Comparison of ENCODE assay signal across 8 cellular contexts in genomic region chr6:139980631-139981030, GRCh38.
A peak's percentile ranks its signal among the peaks of the same experiment; 100 is the strongest.
DNase-seq lines count a peak whose midpoint lies in the region; ATAC-seq and TF ChIP-seq lines count a peak whose summit lies in the region.
"Not testable (repeated sequence)": the region's sequence is repeated elsewhere in the genome, so short reads cannot be mapped to it uniquely, and the experiment has no call there.

No MANE protein-coding gene starts in this region.

- peaks cover 30% of the 10 kb centered on the region for H3K4me1 ChIP-seq in IMR-90 (ENCODE audit: control insufficient read depth, insufficient read depth, low read length)
- H3K4me1 ChIP-seq in trophoblast cell (ENCODE audit: control insufficient read depth in 1 of 2, insufficient read depth in 2 of 2, low read length in 2 of 2) = peaks cover 8 to 21% of the 10 kb centered on the region in 2 experiments
- H3K4me1 ChIP-seq in transverse colon = peaks cover 17 to 46% (median 28%) of the 10 kb centered on the region in 4 donors

- H3K9ac ChIP-seq in IMR-90 (ENCODE audit: low read depth, low read length); trophoblast cell (ENCODE audit: low read length): not testable (repeated sequence)

- H3K27me3 ChIP-seq in IMR-90 (ENCODE audit: control insufficient read depth, insufficient read depth, low read length); trophoblast cell (ENCODE audit: insufficient read depth, low read length); transverse colon: not testable (repeated sequence)

- H3K36me3 ChIP-seq in IMR-90 (ENCODE audit: control insufficient read depth, insufficient read depth, low read length); trophoblast cell (ENCODE audit: control insufficient read depth in 1 of 2, insufficient read depth in 2 of 2, low read length in 2 of 2); transverse colon: not testable (repeated sequence)

- peak overlapping the region; percentile 36 for H4K91ac ChIP-seq in IMR-90 (ENCODE audit: insufficient read depth, low read depth, low read length)
- not testable (repeated sequence) for H4K91ac ChIP-seq in trophoblast cell (ENCODE audit: low read depth, low read length)

- not testable (repeated sequence) for TF ChIP-seq POLR2A in IMR-90 (IDR thresholded peaks at IDR 0.05; ENCODE audit: low read depth, low read length); transverse colon (IDR thresholded peaks at IDR 0.05)

- H3K27ac ChIP-seq in C4-2B (peak overlapping the region; percentile 53), IMR-90 (ENCODE audit: insufficient read depth, low read length) (peak overlapping the region; percentile 10; the same call in 1 of the 2 replicates), trophoblast cell (ENCODE audit: low read depth, low read length) (peak overlapping the region; percentile 98), transverse colon (peak overlapping the region; percentile 24 to 79 (median 72))

- peak overlapping the region; percentile 43 for H2BK120ac ChIP-seq in IMR-90 (ENCODE audit: low read depth, low read length)
- not testable (repeated sequence) for H2BK120ac ChIP-seq in trophoblast cell (ENCODE audit: insufficient read depth, low read length, poor library complexity)

- not testable (repeated sequence) for H3K4me2 ChIP-seq in IMR-90 (ENCODE audit: low read depth, low read length); trophoblast cell (ENCODE audit: low read length)

- H3K56ac ChIP-seq in IMR-90 (ENCODE audit: extremely low read depth, insufficient read depth, low read length) = not testable (repeated sequence)

- not testable (repeated sequence) for H4K20me1 ChIP-seq in IMR-90 (ENCODE audit: insufficient read depth, low read length)

- TF ChIP-seq RAD21 in IMR-90 (IDR thresholded peaks at IDR 0.05; ENCODE audit: low read length) = not testable (repeated sequence)

- BruUV-seq in IMR-90 (replicated peaks; lab: Mats Ljungman, UMichigan) = not testable (repeated sequence)

- not testable (repeated sequence) for TF ChIP-seq CTCF in C4-2B (conservative IDR thresholded peaks at IDR 0.05); IMR-90 (conservative IDR thresholded peaks at IDR 0.05; ENCODE audit: low read depth, low read length); cardiac fibroblast (IDR thresholded peaks at IDR 0.05; ENCODE audit: low read depth, low read length); fibroblast of villous mesenchyme (IDR thresholded peaks at IDR 0.05; ENCODE audit: insufficient read depth, low read depth, low read length); transverse colon (IDR thresholded peaks at IDR 0.05)

- intact Hi-C loops in IMR-90 (cut with micrococcal nuclease) = loop anchor here (2.0 to 5.0 kb wide), 3 partner anchors 70 to 606 kb away; partner anchors contain the start of gene CITED2
- intact Hi-C loops in transverse colon (cut with DNase I; ENCODE audit: low total_unique reads) = not testable (repeated sequence)

- H2BK20ac ChIP-seq in IMR-90 (ENCODE audit: low read depth, low read length) = peak overlapping the region; percentile 20; the same call in 1 of the 2 replicates

- not testable (repeated sequence) for H3K23ac ChIP-seq in IMR-90 (ENCODE audit: low read depth, low read length); trophoblast cell (ENCODE audit: low read length)

- H2BK15ac ChIP-seq in IMR-90 (ENCODE audit: low read depth, low read length) = not testable (repeated sequence)

- dilution Hi-C loops in IMR-90 (cut with HindIII; ENCODE audit: low sequenced_read_pairs, unreplicated experiment) = not testable (repeated sequence)

- POLR2A ChIA-PET in IMR-90 (lab: Charles Lee; ENCODE audit: unreplicated experiment) = interaction anchor here (0.7 to 1.0 kb wide), 2 partner anchors 71 to 606 kb away, joined by 3 to 4 read pairs; partner anchors contain the start of gene CITED2

- H2BK12ac ChIP-seq in trophoblast cell (ENCODE audit: low read length) = not testable (repeated sequence)

- H3K14ac ChIP-seq in IMR-90 (replicated peaks; ENCODE audit: low read depth, low read length) = peak overlapping the region; percentile 1; the same call in 1 of the 2 replicates
- H3K14ac ChIP-seq in trophoblast cell (ENCODE audit: low read length) = not testable (repeated sequence)

- H3K9me1 ChIP-seq in IMR-90 (ENCODE audit: insufficient read depth, low read length) = not testable (repeated sequence)

- not testable (repeated sequence) for H3K79me2 ChIP-seq in trophoblast cell (ENCODE audit: control insufficient read depth, insufficient read depth, low read length, poor library complexity)

- not testable (repeated sequence) for H3K4me3 ChIP-seq in IMR-90 (ENCODE audit: insufficient read depth, low read depth, low read length); cardiac fibroblast (replicated peaks in 1 of 2; ENCODE audit: low read depth in 2 of 2, low read length in 2 of 2); fibroblast of villous mesenchyme (ENCODE audit: low read depth, low read length); trophoblast cell (ENCODE audit: low read depth, low read length); transverse colon

- TF ChIP-seq EP300 in transverse colon (IDR thresholded peaks at IDR 0.05; ENCODE audit: low read depth) = not testable (repeated sequence)

- H4K8ac ChIP-seq in IMR-90 (ENCODE audit: low read depth in 2 of 2, low read length in 2 of 2) = peak overlapping the region; percentile 43 to 61; a peak in 2 of 4 replicates
- not testable (repeated sequence) for H4K8ac ChIP-seq in trophoblast cell (ENCODE audit: low read depth, low read length)

- in situ Hi-C loops in IMR-90 (cut with MboI; ENCODE audit: low sequenced_read_pairs); transverse colon (cut with MboI; ENCODE audit: low pct_ligation_motif_present in 1 of 4, low pct_unique_long_range_greater_than_20kb in 1 of 4, low sequenced_read_pairs in 3 of 4): not testable (repeated sequence)

- H3K18ac ChIP-seq in IMR-90 (ENCODE audit: low read depth, low read length) = peak overlapping the region; percentile 11; the same call in 1 of the 2 replicates
- H3K18ac ChIP-seq in trophoblast cell (ENCODE audit: low read length) = not testable (repeated sequence)

- H3K79me1 ChIP-seq in IMR-90 (ENCODE audit: low read depth in 1 of 2, low read length in 2 of 2) = not testable (repeated sequence)
- peaks cover 28% of the 10 kb centered on the region for H3K79me1 ChIP-seq in trophoblast cell (ENCODE audit: low read length)

- H3K9me3 ChIP-seq in IMR-90 (ENCODE audit: control insufficient read depth, insufficient read depth, low read length); trophoblast cell (ENCODE audit: insufficient read depth, low read depth, low read length); transverse colon: not testable (repeated sequence)

- H4K5ac ChIP-seq in IMR-90 (ENCODE audit: low read depth, low read length) = peak overlapping the region; percentile 10

- WGBS in IMR-90 (ENCODE audit: extremely low coverage in 2 of 2, insufficient read length in 1 of 2), 2 experiments = no CpG with 5 or more reads among the region's 3 CpGs
- no CpG with 5 or more reads among the region's 3 CpGs for WGBS in trophoblast cell (ENCODE audit: extremely low coverage, insufficient coverage, insufficient read length)
- 56 to 65% methylated on average over 2 to 3 of the region's 3 CpGs for WGBS in transverse colon (ENCODE audit: low coverage in 1 of 2), 2 donors

- H3K4ac ChIP-seq in IMR-90 (ENCODE audit: low read depth, low read length) = peak overlapping the region; percentile 9
- H3K4ac ChIP-seq in trophoblast cell (ENCODE audit: low read depth, low read length) = not testable (repeated sequence)

- DNase-seq in IMR-90 = peak; percentile 57
- peak; percentile 86 to 91 for DNase-seq in cardiac fibroblast (ENCODE audit: low read depth in 2 of 2)
- DNase-seq in fibroblast of villous mesenchyme (ENCODE audit: low read depth) = peak; percentile 68
- DNase-seq in kidney tubule cell (ENCODE audit: low spot score) = peak; percentile 95
- DNase-seq in trophoblast cell = peak; percentile 60 to 88
- DNase-seq in transverse colon = not testable (repeated sequence)

- ATAC-seq in IMR-90 (ENCODE audit: low read depth); SK-N-SH treated with all-trans-retinoic acid at 6 μM for 48 hours: not testable (repeated sequence)

- not testable (repeated sequence) for H4K12ac ChIP-seq in trophoblast cell (ENCODE audit: low read depth, low read length)

- H2BK5ac ChIP-seq in IMR-90 (ENCODE audit: low read depth, low read length, poor library complexity, severe bottlenecking) = peak overlapping the region; percentile 52
- H2BK5ac ChIP-seq in trophoblast cell (ENCODE audit: low read depth, low read length, poor library complexity) = not testable (repeated sequence)

- CTCF ChIA-PET in IMR-90 (lab: Yijun Ruan, JAX) = interaction anchor here (0.8 kb wide), 1 partner anchor 196 kb away, joined by 3 read pairs; no protein-coding TSS in a partner anchor

- H2AK5ac ChIP-seq in IMR-90 (ENCODE audit: low read depth, low read length) = peak overlapping the region; percentile 54; the same call in 1 of the 2 replicates
- not testable (repeated sequence) for H2AK5ac ChIP-seq in trophoblast cell (ENCODE audit: low read length)

- not testable (repeated sequence) for H2AK9ac ChIP-seq in IMR-90 (replicated peaks; ENCODE audit: low read depth, low read length, poor library complexity)

- H2AFZ ChIP-seq in IMR-90 (replicated peaks; ENCODE audit: low read length, poor library complexity); trophoblast cell (ENCODE audit: insufficient read depth, low read length, poor library complexity): not testable (repeated sequence)

TF ChIP-seq in IMR-90, 13 proteins besides CTCF, POLR2A, EP300 and RAD21:
- TF ChIP-seq CEBPB (IDR thresholded peaks at IDR 0.05; ENCODE audit: low read depth, low read length) = peak; percentile 82

TF ChIP-seq in SK-N-SH treated with all-trans-retinoic acid at 6 μM for 48 hours, 23 proteins besides CTCF, POLR2A, EP300 and RAD21:
- TF ChIP-seq SNAI2 (CRISPR knock-in tag; IDR thresholded peaks at IDR 0.05) = 0 out of 2 replicates have a peak, but pooled peaks have one; percentile 15

Comparison
In these comparisons a context has a peak if more than half of its experiments do, and no peak if none do; other contexts are left out.
1. H3K27ac ChIP-seq: peak in every context shown above with its lines; median percentile 98 in trophoblast cell; 72 in transverse colon; 53 in C4-2B; 10 in IMR-90.